In the genomic region with DNA sequence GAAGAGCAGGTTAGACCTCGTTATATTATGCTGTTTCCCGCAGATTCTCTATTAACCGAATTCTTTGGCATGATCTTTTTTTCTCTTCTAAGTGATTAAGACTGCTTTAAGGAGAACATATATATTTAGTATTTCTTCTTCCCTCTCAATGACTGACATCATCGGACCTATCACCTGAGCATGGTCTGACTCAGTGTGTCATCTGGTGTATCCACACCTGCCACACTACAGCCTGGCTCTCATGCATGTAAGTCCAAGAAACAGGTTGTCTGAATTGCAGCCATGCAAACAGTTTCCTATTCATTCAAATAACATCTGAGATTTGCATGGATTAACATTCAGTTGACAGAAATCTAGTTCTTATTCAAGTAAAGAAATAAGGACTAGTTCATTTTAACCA, we compare ENCODE assay signal across 28 cellular contexts.
"Had no signal": no experiment of that assay in that cellular context is flagged by ENCODE, and none has a peak within 500 bp of the region (broad histone marks: within the 10 kb centered on the region; RNA-seq: fewer than 3 reads in every experiment).

No MANE protein-coding gene starts in this region.

- H3K4me3 Mint-ChIP-seq: activated B cell treated with CpG ODN at 0.5 μM for 24 hours; activated CD8-positive, alpha-beta T cell treated with anti-CD3 and anti-CD28 coated beads for 36 hours; activated naive CD8-positive, alpha-beta T cell; activated T-cell treated with anti-CD3 and anti-CD28 coated beads, Interleukin-2, amount 50 U/mL, for 4 hours; activated T-helper 17 cell treated with anti-CD3 and anti-CD28 coated beads, Interleukin-2, amount 50 U/mL, for 72 hours; endodermal cell; T-helper 17 cell; T-helper 2 cell treated with Interferon-gamma antibody and Interleukin-4, amounts not matched to agents 5 μg/mL and 100 μg/mL, for 36 hours had no signal

- ATAC-seq: activated CD4-positive, CD25-positive, alpha-beta regulatory T cell treated with anti-CD3 and anti-CD28 coated beads, Interleukin-2, amount 50 U/mL, for 24 hours; activated CD8-positive, alpha-beta T cell treated with anti-CD3 and anti-CD28 coated beads for 36 hours; activated T-cell treated with anti-CD3 and anti-CD28 coated beads, Interleukin-2, amount 50 U/mL, for 4 hours; activated T-helper 17 cell treated with anti-CD3 and anti-CD28 coated beads, Interleukin-2, amount 50 U/mL, for 72 hours; T-helper 17 cell had no signal

- DNase-seq: activated B cell treated with CpG ODN at 0.5 μM for 24 hours; activated CD4-positive, alpha-beta T cell treated with anti-CD3 and anti-CD28 coated beads for 48 hours; activated CD4-positive, alpha-beta T cell treated with anti-CD3 and anti-CD28 coated beads, Interleukin-2, amount 50 U/mL, for 1 hour; activated CD4-positive, alpha-beta T cell treated with anti-CD3 and anti-CD28 coated beads, Interleukin-2, amount 50 U/mL, for 48 hours; activated CD8-positive, alpha-beta memory T cell treated with anti-CD3 and anti-CD28 coated beads for 24 hours; activated CD8-positive, alpha-beta T cell treated with anti-CD3 and anti-CD28 coated beads for 36 hours; activated effector memory CD4-positive, alpha-beta T cell treated with Interleukin-2 at 50 U/mL for 16 hours; activated gamma-delta T cell treated with Interleukin-2 at 50 U/mL for 16 hours; activated naive CD4-positive, alpha-beta T cell treated with anti-CD3 and anti-CD28 coated beads, Interleukin-2, amount 50 U/mL, for 16 hours; activated naive CD4-positive, alpha-beta T cell treated with Interleukin-2 at 50 U/mL for 16 hours; activated T-cell treated with anti-CD3 and anti-CD28 coated beads, Interleukin-2, amount 50 U/mL, for 4 hours; amniotic stem cell; anterior cingulate cortex; brain microvascular endothelial cell; cortex of kidney; effector CD8-positive, alpha-beta T cell; endodermal cell; erythroblast; esophagus squamous epithelium; head of caudate nucleus; T-helper 1 cell; T-helper 17 cell; T1000; WERI-Rb-1 had no signal

- H3K27me3 Mint-ChIP-seq: activated B cell treated with CpG ODN at 0.5 μM for 24 hours; activated CD8-positive, alpha-beta T cell treated with anti-CD3 and anti-CD28 coated beads for 36 hours; activated naive CD8-positive, alpha-beta T cell had no signal

- H3K9me3 ChIP-seq: esophagus squamous epithelium had no signal

- H3K27ac ChIP-seq: brain microvascular endothelial cell, esophagus squamous epithelium, WERI-Rb-1 had no signal

- H3K4me1 ChIP-seq: esophagus squamous epithelium had no signal

- H3K9me3 Mint-ChIP-seq: activated B cell treated with CpG ODN at 0.5 μM for 24 hours; activated CD8-positive, alpha-beta T cell treated with anti-CD3 and anti-CD28 coated beads for 36 hours; activated T-cell treated with anti-CD3 and anti-CD28 coated beads, Interleukin-2, amount 50 U/mL, for 4 hours; activated T-helper 17 cell treated with anti-CD3 and anti-CD28 coated beads, Interleukin-2, amount 50 U/mL, for 72 hours; T-helper 2 cell treated with Interferon-gamma antibody and Interleukin-4, amounts not matched to agents 5 μg/mL and 100 μg/mL, for 36 hours had no signal

- H3K4me3 ChIP-seq: esophagus squamous epithelium had no signal

- H3K36me3 Mint-ChIP-seq: activated naive CD8-positive, alpha-beta T cell had no signal

- H3K36me3 ChIP-seq: brain microvascular endothelial cell, esophagus squamous epithelium, WERI-Rb-1 had no signal

- H3K4me1 Mint-ChIP-seq: activated B cell treated with CpG ODN at 0.5 μM for 24 hours; activated T-helper 17 cell treated with anti-CD3 and anti-CD28 coated beads, Interleukin-2, amount 50 U/mL, for 72 hours; T-helper 17 cell had no signal

- H3K27me3 ChIP-seq: brain microvascular endothelial cell, esophagus squamous epithelium had no signal

- H3K27ac Mint-ChIP-seq: activated B cell treated with CpG ODN at 0.5 μM for 24 hours; activated CD8-positive, alpha-beta T cell treated with anti-CD3 and anti-CD28 coated beads for 36 hours; activated naive CD8-positive, alpha-beta T cell; activated T-helper 17 cell treated with anti-CD3 and anti-CD28 coated beads, Interleukin-2, amount 50 U/mL, for 72 hours; endodermal cell; T-helper 17 cell; T-helper 2 cell treated with Interferon-gamma antibody and Interleukin-4, amounts not matched to agents 5 μg/mL and 100 μg/mL, for 36 hours had no signal
